ENCODE assay signal across 16 cellular contexts in genomic region chr7:47956220-47956619, GRCh38. TPM values are rescaled to one million over a fixed set of nuclear protein-coding genes. Genes with fewer than 3 reads are reported as not detected.
DNase-seq lines count a peak whose midpoint lies in the region; ATAC-seq and TF ChIP-seq lines count a peak whose summit lies in the region.
"Had no signal": no experiment of that assay in that cellular context is flagged by ENCODE, and none has a peak within 500 bp of the region (broad histone marks: within the 10 kb centered on the region; RNA-seq: fewer than 3 reads in every experiment).

No MANE protein-coding gene starts in this region.

- no peaks in the 10 kb centered on the region for H3K4me1 ChIP-seq in thyroid gland

- TF ChIP-seq POLR2A in thyroid gland (IDR thresholded peaks at IDR 0.05): no peak

- peaks cover 7 to 8% of the 10 kb centered on the region in 2 donors for H3K36me3 ChIP-seq in thyroid gland

- H3K27me3 ChIP-seq in thyroid gland: no peaks in the 10 kb centered on the region

- H3K9me3 ChIP-seq in thyroid gland: no peaks in the 10 kb centered on the region

- no peak overlapping the region for H3K4me3 Mint-ChIP-seq in type B pancreatic cell
- H3K4me3 Mint-ChIP-seq: CD14-positive monocyte; CD8-positive, alpha-beta memory T cell; IgD-negative memory B cell had no signal

- H3K27ac ChIP-seq in thyroid gland: no peak overlapping the region
- H3K27ac ChIP-seq: 22Rv1, GM23248 had no signal

- WGBS in thyroid gland, 2 donors: 88 to 93% methylated on average over 6 of the region's 6 CpGs

- H3K27ac Mint-ChIP-seq in type B pancreatic cell: no peak overlapping the region
- H3K27ac Mint-ChIP-seq: CD14-positive monocyte had no signal

- peaks cover 7% of the 10 kb centered on the region for H3K4me1 Mint-ChIP-seq in type B pancreatic cell (ENCODE audit: unreplicated experiment)

- peaks cover 41% of the 10 kb centered on the region for H3K36me3 Mint-ChIP-seq in type B pancreatic cell

- ATAC-seq in HG02973 (IDR thresholded peaks at IDR 0.05; ENCODE audit: unreplicated experiment): no peak

- DNase-seq in NCI-H1417 (lab: John Stamatoyannopoulos, UW): peak in 2 of 3 experiments; percentile 19 to 38
- no peak for DNase-seq in NCI-H1417 treated with DMSO at 0.1 percent for 48 hours (lab: John Stamatoyannopoulos, UW)
- DNase-seq in NCI-H69 (lab: John Stamatoyannopoulos, UW): peak; percentile 84
- peak; percentile 24 for DNase-seq in cerebellum (ENCODE audit: low spot score)
- peak; percentile 37 for DNase-seq in type B pancreatic cell (ENCODE audit: extremely low spot score, unreplicated experiment)
- no peak for DNase-seq in T-helper 2 cell
- no peak for DNase-seq in thyroid gland
- DNase-seq: CD8-positive, alpha-beta memory T cell; DMS53; GM23248; H7 had no signal

- H3K27me3 Mint-ChIP-seq in type B pancreatic cell: no peaks in the 10 kb centered on the region
- H3K27me3 Mint-ChIP-seq: CD8-positive, alpha-beta memory T cell; IgD-negative memory B cell had no signal

- no peak for TF ChIP-seq CTCF in type B pancreatic cell (conservative IDR thresholded peaks at IDR 0.05)
- no peak for TF ChIP-seq CTCF in thyroid gland (IDR thresholded peaks at IDR 0.05)

- no peaks in the 10 kb centered on the region for H3K9me3 Mint-ChIP-seq in type B pancreatic cell
- H3K9me3 Mint-ChIP-seq: CD8-positive, alpha-beta memory T cell had no signal

- intact Hi-C loops in thyroid gland (cut with DNase I): no loop called here

- H3K4me3 ChIP-seq in thyroid gland (replicated peaks in 1 of 3): no peak overlapping the region
- H3K4me3 ChIP-seq: GM23248 had no signal

RNA-seq across cellular contexts. Expression of gene PKD1L1, which starts 8.0 kb away (rescaled TPM):
- total RNA-seq in cerebellum: 0.64 TPM
- 0.17 and 0.67 TPM in 2 replicates for total RNA-seq in type B pancreatic cell (ENCODE audit: low replicate concordance)
- total RNA-seq in thyroid gland: under 1 TPM; under 0.01 to 0.17 (median 0.14) TPM
- total RNA-seq: A673 had no signal

RNA-seq across cellular contexts. Expression of gene HUS1, which starts 23.2 kb away (rescaled TPM):
- 29.9 TPM for total RNA-seq in cerebellum
- total RNA-seq in type B pancreatic cell (ENCODE audit: low replicate concordance): 26.4 and 34.5 TPM in 2 replicates
- 10 to 100 TPM; 32.1 to 83.8 (median 39.8) TPM for total RNA-seq in thyroid gland

Comparison
In these comparisons a context has a peak if more than half of its experiments do, and no peak if none do; other contexts are left out.
1. DNase-seq: peak in NCI-H1417 (2 of 3), NCI-H69 (single experiment), cerebellum (single experiment) and type B pancreatic cell (single experiment); none in NCI-H1417 treated with DMSO at 0.1 percent for 48 hours (single experiment), T-helper 2 cell (0 of 5) and thyroid gland (0 of 2).